Comparison of ENCODE assay signal across 22 cellular contexts in genomic region chr2:205495819-205496218, GRCh38.
A peak's percentile ranks its signal among the peaks of the same experiment; 100 is the strongest.
DNase-seq lines count a peak whose midpoint lies in the region; ATAC-seq, FAIRE-seq and TF ChIP-seq lines count a peak whose summit lies in the region.
"Had no signal": no experiment of that assay in that cellular context is flagged by ENCODE, and none has a peak within 500 bp of the region (broad histone marks: within the 10 kb centered on the region; RNA-seq: fewer than 3 reads in every experiment).

No MANE protein-coding gene starts in this region.

- no peak for TF ChIP-seq POLR2A in GM12891 (IDR thresholded peaks at IDR 0.05; ENCODE audit: low read depth, low read length)

- H3K4me3 ChIP-seq in AG10803 (ENCODE audit: low read length) (no peak overlapping the region), HUES6 (ENCODE audit: low read depth, low read length) (no peak overlapping the region), tibial artery (no peak overlapping the region)
- H3K4me3 ChIP-seq: BLaER1 treated with 17β-estradiol and CSF1 and Interleukin-3, amounts not matched to agents 10 nM and 100 nM; HAP-1; SJSA1 had no signal

- H3K9me3 ChIP-seq in HUES6 (ENCODE audit: control insufficient read depth, insufficient read depth, low read depth, low read length) (no peaks in the 10 kb centered on the region), tibial artery (no peaks in the 10 kb centered on the region)
- H3K9me3 ChIP-seq: HAP-1, SJSA1 had no signal

- H3K4me3 Mint-ChIP-seq in endothelial cell (ENCODE audit: unreplicated experiment): no peak overlapping the region
- H3K4me3 Mint-ChIP-seq: CD8-positive, alpha-beta memory T cell had no signal

- H3K4me1 ChIP-seq in HUES6 (ENCODE audit: control insufficient read depth, insufficient read depth, low read length) (peaks cover 13% of the 10 kb centered on the region), tibial artery (no peaks in the 10 kb centered on the region)
- H3K4me1 ChIP-seq: HAP-1, SJSA1 had no signal

- no peak for ATAC-seq in GM18858 (IDR thresholded peaks at IDR 0.05; ENCODE audit: unreplicated experiment)
- ATAC-seq: PC-3 had no signal

- no peaks in the 10 kb centered on the region for H3K27me3 ChIP-seq in HUES6 (ENCODE audit: control insufficient read depth, insufficient read depth, low read length)
- no peaks in the 10 kb centered on the region for H3K27me3 ChIP-seq in tibial artery
- H3K27me3 ChIP-seq: BLaER1 treated with 17β-estradiol and CSF1 and Interleukin-3, amounts not matched to agents 10 nM and 100 nM; SJSA1 had no signal

- no peak overlapping the region for H3K27ac Mint-ChIP-seq in endothelial cell (ENCODE audit: unreplicated experiment)
- H3K27ac Mint-ChIP-seq: CD8-positive, alpha-beta memory T cell had no signal

- DNase-seq in AG10803 (ENCODE audit: low read depth) (peak; percentile 53), astrocyte of the hippocampus (ENCODE audit: low read depth, low spot score) (peak; percentile 50), iris pigment epithelial cell (ENCODE audit: low read depth) (peak; percentile 30), GM12891 (ENCODE audit: insufficient read length, low spot score) (no peak), endothelial cell (ENCODE audit: low spot score) (no peak), tibial artery (no peak)
- DNase-seq: 8988T; CD8-positive, alpha-beta memory T cell; DMS79 treated with DMSO at 0.1 percent for 48 hours; GDM1; NCI-H1436 treated with DMSO at 0.1 percent for 48 hours; NCI-H2029 treated with DMSO at 0.1 percent for 48 hours; NCI-H510A treated with DMSO at 0.1 percent for 48 hours; NCI-H82; PC-3 had no signal

- FAIRE-seq in GM12891 (lab: Jason Lieb, UNC): no peak
- FAIRE-seq: GM12892 had no signal

- no peak overlapping the region for H3K9ac ChIP-seq in HUES6 (ENCODE audit: low read length)
- H3K9ac ChIP-seq: BLaER1 treated with 17β-estradiol and CSF1 and Interleukin-3, amounts not matched to agents 10 nM and 100 nM; KMS-11 had no signal

- H3K4me1 Mint-ChIP-seq in endothelial cell (ENCODE audit: unreplicated experiment): no peaks in the 10 kb centered on the region
- H3K4me1 Mint-ChIP-seq: CD8-positive, alpha-beta memory T cell had no signal

- peaks cover 2% of the 10 kb centered on the region for H3K27me3 Mint-ChIP-seq in endothelial cell (ENCODE audit: unreplicated experiment)

- intact Hi-C loops in tibial artery (cut with DNase I; ENCODE audit: low total_unique reads): no loop called here

- H3K27ac ChIP-seq in HUES6 (ENCODE audit: low read depth, low read length) (peak overlapping the region; percentile 47; the same call in 1 of the 2 replicates), tibial artery (no peak overlapping the region)
- H3K27ac ChIP-seq: BLaER1 treated with 17β-estradiol and CSF1 and Interleukin-3, amounts not matched to agents 10 nM and 100 nM; KMS-11; SJSA1 had no signal

- H3K9me3 Mint-ChIP-seq in endothelial cell (ENCODE audit: unreplicated experiment): no peaks in the 10 kb centered on the region
- H3K9me3 Mint-ChIP-seq: CD8-positive, alpha-beta memory T cell had no signal

- no peaks in the 10 kb centered on the region for H3K36me3 Mint-ChIP-seq in endothelial cell (ENCODE audit: low read depth, unreplicated experiment)
- H3K36me3 Mint-ChIP-seq: CD8-positive, alpha-beta memory T cell had no signal

- TF ChIP-seq CTCF in AG10803 (conservative IDR thresholded peaks at IDR 0.05; ENCODE audit: low read length): no peak
- TF ChIP-seq CTCF in endothelial cell (IDR thresholded peaks at IDR 0.05; ENCODE audit: unreplicated experiment): no peak
- no peak for TF ChIP-seq CTCF in tibial artery (IDR thresholded peaks at IDR 0.05)

- no peaks in the 10 kb centered on the region for H3K36me3 ChIP-seq in HUES6 (ENCODE audit: control insufficient read depth, insufficient read depth, low read length)
- H3K36me3 ChIP-seq in tibial artery: peaks cover 8 to 12% (median 9%) of the 10 kb centered on the region in 3 donors
- H3K36me3 ChIP-seq: BLaER1 treated with 17β-estradiol and CSF1 and Interleukin-3, amounts not matched to agents 10 nM and 100 nM; HAP-1; SJSA1 had no signal

TF ChIP-seq in GM12891, 5 proteins besides CTCF, POLR2A, EP300 and RAD21:
- no peak for TF ChIP-seq POLR2AphosphoS5 (IDR thresholded peaks at IDR 0.05; ENCODE audit: low read depth, low read length)
- no peak for TF ChIP-seq SPI1 (IDR thresholded peaks at IDR 0.05; ENCODE audit: low read depth, low read length)
- TF ChIP-seq POU2F2 (IDR thresholded peaks at IDR 0.05; ENCODE audit: low read depth, low read length): no peak
- no peak for TF ChIP-seq TAF1 (IDR thresholded peaks at IDR 0.05; ENCODE audit: low read depth, low read length)
- no peak for TF ChIP-seq PAX5 (IDR thresholded peaks at IDR 0.05; ENCODE audit: insufficient read depth, low read length, severe bottlenecking)
TF ChIP-seq in GM12891: peak in this region for 0.

Comparison
In these comparisons a context has a peak if more than half of its experiments do, and no peak if none do; other contexts are left out.
1. DNase-seq: peak in AG10803 (single experiment), astrocyte of the hippocampus (single experiment) and iris pigment epithelial cell (single experiment); none in GM12891 (single experiment), endothelial cell (single experiment) and tibial artery (0 of 2).